Comparison of ENCODE assay signal across 8 cellular contexts in the genomic region with DNA sequence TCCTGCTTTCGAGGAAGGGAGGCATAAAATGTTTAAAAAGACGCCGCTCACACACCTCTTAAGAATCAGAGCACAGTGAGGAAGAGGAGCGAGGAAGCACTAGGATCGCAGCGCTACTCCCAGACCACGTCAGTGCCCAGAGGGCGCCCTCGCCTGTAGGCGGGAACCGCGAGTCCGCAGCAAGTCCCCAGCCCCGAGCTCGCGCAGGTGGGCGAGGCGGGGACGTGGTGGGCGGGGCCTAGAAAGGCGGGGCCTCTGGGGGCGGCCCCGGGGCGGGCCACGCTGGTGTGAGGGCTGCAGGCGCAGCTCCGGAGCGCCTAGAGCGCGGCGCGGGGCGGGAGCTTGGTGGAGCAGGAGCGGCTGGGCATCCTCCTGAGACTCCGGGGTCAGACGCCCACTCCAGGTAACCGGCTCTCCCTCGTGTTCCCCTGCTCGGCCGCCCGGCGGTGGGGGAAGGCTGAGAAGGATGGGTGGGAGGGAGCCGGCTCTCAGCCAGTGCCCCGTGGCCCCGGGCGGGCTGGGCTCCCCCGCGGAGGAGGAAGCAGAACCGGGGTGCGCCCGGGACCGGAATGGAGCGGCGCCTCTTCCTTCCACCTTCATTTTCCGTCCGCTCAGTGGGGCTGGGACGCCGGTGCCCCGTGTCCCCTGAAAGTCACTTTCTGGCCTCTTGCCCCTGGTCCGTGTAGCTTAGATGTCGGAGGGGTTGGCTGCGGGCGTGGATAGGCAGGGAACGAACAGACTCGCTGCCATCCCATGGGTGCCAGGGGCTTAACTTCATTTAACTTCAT. TPM values are rescaled to one million over a fixed set of nuclear protein-coding genes. Genes with fewer than 3 reads are reported as not detected.
DNase-seq lines count a peak whose midpoint lies in the region; ATAC-seq and TF ChIP-seq lines count a peak whose summit lies in the region.

Gene GCNT1 (plus strand): TSS at position 280 of the 788 bp plus-strand sequence. CDS start 43,200 bp downstream, outside the sequence.

- intact Hi-C loops in activated B cell treated with CpG ODN at 0.5 μM for 24 hours (cut with micrococcal nuclease) = loop anchor here (1.0 to 5.0 kb wide), 10 partner anchors 13 to 1432 kb away; partner anchors contain the start of genes CARNMT1, NMRK1, OSTF1 and RFK

- TF ChIP-seq CTCF in activated B cell treated with CpG ODN at 0.5 μM for 24 hours (IDR thresholded peaks at IDR 0.05) = no peak

- H3K9me3 Mint-ChIP-seq in activated B cell treated with CpG ODN at 0.5 μM for 24 hours = no peaks in the 10 kb centered on the region

- peak; percentile 53 for ATAC-seq in GM18870 (IDR thresholded peaks at IDR 0.05; ENCODE audit: unreplicated experiment)
- ATAC-seq in HG03108 (IDR thresholded peaks at IDR 0.05; ENCODE audit: unreplicated experiment) = peak; percentile 78
- ATAC-seq in activated B cell treated with CpG ODN at 0.5 μM for 24 hours (ENCODE audit: low read depth) = peak; percentile 95

- no peaks in the 10 kb centered on the region for H3K36me3 Mint-ChIP-seq in activated B cell treated with CpG ODN at 0.5 μM for 24 hours (ENCODE audit: low read depth)

- peaks cover 57% of the 10 kb centered on the region for H3K4me1 Mint-ChIP-seq in activated B cell treated with CpG ODN at 0.5 μM for 24 hours

- peak within 1 kb of the TSS; percentile 94 for H3K4me3 Mint-ChIP-seq in activated B cell treated with CpG ODN at 0.5 μM for 24 hours

- CTCF ChIA-PET in activated B cell treated with CpG ODN at 0.5 μM for 24 hours (lab: Charles Lee) = interaction anchor here (0.6 to 5.5 kb wide), 18 partner anchors 11 to 245 kb away, joined by 3 to 48 read pairs (median 4); partner anchors contain the start of gene RFK

- POLR2A ChIA-PET in activated B cell treated with CpG ODN at 0.5 μM for 24 hours (lab: Charles Lee) = interaction anchor here (0.6 to 5.5 kb wide), 11 partner anchors 8 to 297 kb away, joined by 3 to 53 read pairs (median 3); partner anchors contain the start of gene RFK

- H3K27me3 Mint-ChIP-seq in activated B cell treated with CpG ODN at 0.5 μM for 24 hours = no peaks in the 10 kb centered on the region

- DNase-seq in AG08395 (ENCODE audit: low spot score) (peak; percentile 90), NCI-H2227 (lab: John Stamatoyannopoulos, UW; ENCODE audit: unreplicated experiment) (peak; percentile 90), activated B cell treated with CpG ODN at 0.5 μM for 24 hours (peak; percentile 99), iris pigment epithelial cell (ENCODE audit: low read depth) (peak; percentile 85)
- peak; percentile 84 for DNase-seq in central memory CD4-positive, alpha-beta T cell
- peak; percentile 81 to 90 (median 88) for DNase-seq in stimulated activated CD4-positive, alpha-beta T cell treated with anti-CD3 and anti-CD28 coated beads, Interleukin-12 subunit alpha, Interleukin-12 subunit beta, amount 100 ng/mL, for 48 hours (ENCODE audit: low read depth in 2 of 3, low spot score in 1 of 3)

- peak within 1 kb of the TSS; percentile 84 for H3K27ac Mint-ChIP-seq in activated B cell treated with CpG ODN at 0.5 μM for 24 hours

RNA-seq across cellular contexts. Expression of gene GCNT1, which starts in this region (rescaled TPM):
- total RNA-seq in activated B cell treated with CpG ODN at 0.5 μM for 24 hours = 9.2 and 10.6 TPM in 2 replicates

Comparison
In these comparisons a context has a peak if more than half of its experiments do, and no peak if none do; other contexts are left out.
1. Peak in every context shown above with its lines: DNase-seq and ATAC-seq.